ENCODE assay signal across 17 cellular contexts in genomic region chr1:22457836-22458235, GRCh38.
"Had no signal": no experiment of that assay in that cellular context is flagged by ENCODE, and none has a peak within 500 bp of the region (broad histone marks: within the 10 kb centered on the region; RNA-seq: fewer than 3 reads in every experiment).

No MANE protein-coding gene starts in this region.

- H3K27ac ChIP-seq: neutrophil, tibial nerve had no signal

- H3K4me2 ChIP-seq: smooth muscle cell had no signal

- H3K4me3 ChIP-seq: heart left ventricle, smooth muscle cell, testis, tibial nerve had no signal

- H3K9me3 Mint-ChIP-seq: naive thymus-derived CD4-positive, alpha-beta T cell had no signal

- H3K27me3 Mint-ChIP-seq: naive thymus-derived CD4-positive, alpha-beta T cell had no signal

- H3K9me3 ChIP-seq: heart left ventricle, neutrophil, testis, tibial nerve had no signal

- DNase-seq: caudate nucleus; effector memory CD4-positive, alpha-beta T cell; heart left ventricle; hippocampal formation; mesendoderm; naive thymus-derived CD4-positive, alpha-beta T cell; posterior cingulate gyrus; stimulated activated CD4-positive, alpha-beta T cell treated with anti-CD3 and anti-CD28 coated beads, Interleukin-2, amount 100 ng/mL, for 48 hours; stimulated activated naive CD8-positive, alpha-beta T cell treated with anti-CD3 and anti-CD28 coated beads, Interleukin-15, Interleukin-2, amounts not matched to agents 100 U/mL and 50 U/mL, for 24 hours had no signal

- H3K36me3 ChIP-seq: heart left ventricle, neutrophil, tibial nerve had no signal

- ATAC-seq: esophagus mucosa; naive thymus-derived CD4-positive, alpha-beta T cell; stimulated activated naive CD8-positive, alpha-beta T cell treated with anti-CD3 and anti-CD28 coated beads, Interleukin-15, Interleukin-2, amounts not matched to agents 100 U/mL and 50 U/mL, for 24 hours had no signal

- H3K27me3 ChIP-seq: heart left ventricle, neutrophil, testis, tibial nerve had no signal

- FAIRE-seq: endometrium, frontal cortex, islet of Langerhans had no signal
